In genomic region chr7:87056346-87056745, GRCh38 we compare ENCODE assay signal across 20 cellular contexts.
"Had no signal": no experiment of that assay in that cellular context is flagged by ENCODE, and none has a peak within 500 bp of the region (broad histone marks: within the 10 kb centered on the region; RNA-seq: fewer than 3 reads in every experiment).

No MANE protein-coding gene starts in this region.

- H3K9me3 Mint-ChIP-seq: activated B cell treated with CpG ODN at 0.5 μM for 24 hours; activated naive CD4-positive, alpha-beta T cell treated with anti-CD3 and anti-CD28 coated beads, Interleukin-2, amount 50 U/mL, for 72 hours; activated T-cell treated with anti-CD3 and anti-CD28 coated beads, Interleukin-2, amount 50 U/mL, for 72 hours; nephron progenitor cell; T-helper 2 cell treated with Interferon-gamma antibody and Interleukin-4, amounts not matched to agents 5 μg/mL and 100 μg/mL, for 36 hours had no signal

- DNase-seq: activated B cell treated with CpG ODN at 0.5 μM for 24 hours; activated CD4-positive, alpha-beta T cell treated with anti-CD3 and anti-CD28 coated beads for 48 hours; activated CD8-positive, alpha-beta memory T cell treated with anti-CD3 and anti-CD28 coated beads, Interleukin-2, amount 50 U/mL, for 4 hours; activated CD8-positive, alpha-beta T cell treated with anti-CD3 and anti-CD28 coated beads for 36 hours; activated gamma-delta T cell; activated T-cell treated with anti-CD3 and anti-CD28 coated beads, Interleukin-2, amount 50 U/mL, for 72 hours; amygdala; cortex of kidney; effector memory CD4-positive, alpha-beta T cell; nephron progenitor cell; stimulated activated CD4-positive, alpha-beta T cell treated with anti-CD3 and anti-CD28 coated beads, Interleukin-12 subunit alpha, Interleukin-12 subunit beta, amount 100 ng/mL, for 4 hours; stimulated activated CD4-positive, alpha-beta T cell treated with anti-CD3 and anti-CD28 coated beads, Interleukin-2, amount 100 ng/mL, for 24 hours; thyroid gland had no signal

- H3K36me3 ChIP-seq: gastroesophageal sphincter, thyroid gland had no signal

- H3K27me3 Mint-ChIP-seq: activated B cell treated with CpG ODN at 0.5 μM for 24 hours, memory B cell had no signal

- H3K4me3 Mint-ChIP-seq: activated B cell treated with CpG ODN at 0.5 μM for 24 hours; activated CD8-positive, alpha-beta T cell treated with anti-CD3 and anti-CD28 coated beads for 36 hours; activated T-cell treated with anti-CD3 and anti-CD28 coated beads, Interleukin-2, amount 50 U/mL, for 72 hours; memory B cell; nephron progenitor cell; T-helper 2 cell treated with Interferon-gamma antibody and Interleukin-4, amounts not matched to agents 5 μg/mL and 100 μg/mL, for 36 hours had no signal

- H3K27me3 ChIP-seq: gastroesophageal sphincter, thyroid gland had no signal

- H3K4me3 ChIP-seq: gastroesophageal sphincter, thyroid gland had no signal

- H3K9me3 ChIP-seq: gastroesophageal sphincter, thyroid gland had no signal

- H3K27ac Mint-ChIP-seq: activated B cell treated with CpG ODN at 0.5 μM for 24 hours; activated CD8-positive, alpha-beta T cell treated with anti-CD3 and anti-CD28 coated beads for 36 hours; activated naive CD4-positive, alpha-beta T cell treated with anti-CD3 and anti-CD28 coated beads, Interleukin-2, amount 50 U/mL, for 72 hours; activated T-cell treated with anti-CD3 and anti-CD28 coated beads, Interleukin-2, amount 50 U/mL, for 72 hours; brain; memory B cell; nephron progenitor cell; progenitor cell of endocrine pancreas; T-helper 2 cell treated with Interferon-gamma antibody and Interleukin-4, amounts not matched to agents 5 μg/mL and 100 μg/mL, for 36 hours had no signal

- ATAC-seq: activated CD8-positive, alpha-beta T cell treated with anti-CD3 and anti-CD28 coated beads for 36 hours; activated naive CD4-positive, alpha-beta T cell treated with anti-CD3 and anti-CD28 coated beads, Interleukin-2, amount 50 U/mL, for 72 hours; activated T-cell treated with anti-CD3 and anti-CD28 coated beads, Interleukin-2, amount 50 U/mL, for 72 hours; gastroesophageal sphincter; sciatic nerve had no signal

- H3K36me3 Mint-ChIP-seq: activated naive CD4-positive, alpha-beta T cell treated with anti-CD3 and anti-CD28 coated beads, Interleukin-2, amount 50 U/mL, for 72 hours had no signal
